ENCODE assay signal across 19 cellular contexts in the genomic region with DNA sequence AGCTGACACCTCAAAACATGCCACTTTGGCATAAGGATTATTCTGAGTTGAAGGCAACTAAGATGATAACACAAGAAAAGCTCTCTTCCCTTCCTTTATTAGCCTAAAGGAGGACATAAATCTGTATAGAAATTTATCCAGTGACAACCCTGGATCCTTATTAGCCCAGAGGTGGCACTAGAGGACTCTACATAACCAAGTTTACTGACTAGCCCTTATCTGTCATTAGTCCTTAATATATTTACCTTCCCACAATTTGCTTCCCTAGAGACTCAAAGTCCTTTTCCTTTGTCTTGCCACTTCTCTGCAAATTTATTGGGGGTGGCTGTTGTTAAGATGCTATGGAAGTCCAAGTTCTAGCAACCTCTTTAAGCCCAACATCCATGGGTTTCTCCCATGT.
A peak's percentile ranks its signal among the peaks of the same experiment; 100 is the strongest.
DNase-seq lines count a peak whose midpoint lies in the region; TF ChIP-seq lines count a peak whose summit lies in the region.
"Had no signal": no experiment of that assay in that cellular context is flagged by ENCODE, and none has a peak within 500 bp of the region (broad histone marks: within the 10 kb centered on the region; RNA-seq: fewer than 3 reads in every experiment).

No MANE protein-coding gene starts in this region.

- H3K9me3 ChIP-seq in OCI-LY3 (ENCODE audit: insufficient read depth, low read length): no peaks in the 10 kb centered on the region
- H3K9me3 ChIP-seq: breast epithelium, MG63, tibial artery had no signal

- no peak overlapping the region for H3K4me3 ChIP-seq in OCI-LY3 (ENCODE audit: low read length)
- H3K4me3 ChIP-seq in foreskin fibroblast (ENCODE audit: low read depth in 1 of 2, low read length in 2 of 2): no peak overlapping the region
- H3K4me3 ChIP-seq: breast epithelium, MG63, SK-N-MC, tibial artery had no signal

- H3K4me1 ChIP-seq in OCI-LY3 (ENCODE audit: low read length): peaks cover 5% of the 10 kb centered on the region
- H3K4me1 ChIP-seq: breast epithelium, tibial artery had no signal

- no peak overlapping the region for H3K4me2 ChIP-seq in OCI-LY3 (ENCODE audit: low read length)

- H3K27me3 ChIP-seq in OCI-LY3 (ENCODE audit: low read depth, low read length): no peaks in the 10 kb centered on the region
- H3K27me3 ChIP-seq: breast epithelium, MG63, tibial artery had no signal

- no peaks in the 10 kb centered on the region for H3K36me3 ChIP-seq in OCI-LY3 (replicated peaks; ENCODE audit: low read depth, low read length)
- H3K36me3 ChIP-seq: breast epithelium, MG63 had no signal

- DNase-seq in foreskin fibroblast (no peak), NCI-H1436 treated with DMSO at 0.1 percent for 48 hours (lab: John Stamatoyannopoulos, UW) (no peak), NCI-H2107 treated with DMSO at 0.1 percent for 48 hours (lab: John Stamatoyannopoulos, UW; ENCODE audit: unreplicated experiment) (no peak), NCI-H2081 (lab: John Stamatoyannopoulos, UW) (no peak)
- DNase-seq in activated T-cell treated with anti-CD3 and anti-CD28 coated beads, Interleukin-2, amount 50 U/mL, for 1 hour: no peak
- DNase-seq: CD8-positive, alpha-beta T cell; HFFc6; MG63; NCI-H187 treated with DMSO at 0.1 percent for 48 hours; NCI-H510A; nucleus accumbens; OCI-M1; stimulated activated naive CD4-positive, alpha-beta T cell treated with Interleukin-2 at 50 U/mL for 16 hours; tibial artery had no signal

- peak; percentile 43 for TF ChIP-seq CTCF in 22Rv1 (IDR thresholded peaks at IDR 0.05)
- TF ChIP-seq CTCF in GM12873 (IDR thresholded peaks at IDR 0.05; ENCODE audit: insufficient read depth, low read depth, low read length, missing control alignments): peak; percentile 13
- peak; percentile 41 for TF ChIP-seq CTCF in OCI-LY3 (IDR thresholded peaks at IDR 0.05; ENCODE audit: low read depth, low read length)
- peak; percentile 7 for TF ChIP-seq CTCF in foreskin fibroblast (IDR thresholded peaks at IDR 0.05; ENCODE audit: low read depth, low read length)

- no peaks in the 10 kb centered on the region for H3K79me2 ChIP-seq in OCI-LY3 (ENCODE audit: low read length)

- no peak overlapping the region for H2AFZ ChIP-seq in OCI-LY3 (ENCODE audit: low read depth, low read length)

- H3K9ac ChIP-seq in OCI-LY3 (ENCODE audit: low read length): no peak overlapping the region

- no peaks in the 10 kb centered on the region for H4K20me1 ChIP-seq in OCI-LY3 (ENCODE audit: insufficient read depth, low read length)

- H3K27ac ChIP-seq in 22Rv1 (no peak overlapping the region), OCI-LY3 (ENCODE audit: low read length) (no peak overlapping the region)
- H3K27ac ChIP-seq: breast epithelium, SK-N-MC, tibial artery had no signal
